In genomic region chr14:53153702-53154112, GRCh38 we compare ENCODE assay signal across 8 cellular contexts. TPM values are rescaled to one million over a fixed set of nuclear protein-coding genes. Genes with fewer than 3 reads are reported as not detected.
A peak's percentile ranks its signal among the peaks of the same experiment; 100 is the strongest.
DNase-seq lines count a peak whose midpoint lies in the region; ATAC-seq and TF ChIP-seq lines count a peak whose summit lies in the region.

No MANE protein-coding gene starts in this region.

- H3K27me3 ChIP-seq in body of pancreas = no peaks in the 10 kb centered on the region
- no peaks in the 10 kb centered on the region for H3K27me3 ChIP-seq in muscle layer of colon (ENCODE audit: control insufficient read depth in 1 of 2, insufficient read depth in 2 of 2, low read length in 2 of 2)

- H3K27ac ChIP-seq in body of pancreas (peak overlapping the region in 3 of 4 donors; percentile 75 to 88 (median 83)), muscle layer of colon (ENCODE audit: low read depth, low read length) (peak overlapping the region; percentile 65)

- peaks cover 14% of the 10 kb centered on the region for H3K4me1 ChIP-seq in body of pancreas
- peaks cover 4% of the 10 kb centered on the region for H3K4me1 ChIP-seq in muscle layer of colon (ENCODE audit: insufficient read depth, low read length)

- H3K9ac ChIP-seq in muscle layer of colon (ENCODE audit: low read length) = no peak overlapping the region

- peak; percentile 7 to 28 for DNase-seq in stimulated activated CD8-positive, alpha-beta memory T cell treated with anti-CD3 and anti-CD28 coated beads, Interleukin-15, amount 100 ng/mL, for 48 hours (ENCODE audit: low read depth in 2 of 2)
- DNase-seq in stimulated activated CD8-positive, alpha-beta memory T cell treated with anti-CD3 and anti-CD28 coated beads, Interleukin-4, amount 100 ng/mL, for 48 hours = no peak
- DNase-seq in body of pancreas (no peak), OCI-M2 (lab: John Stamatoyannopoulos, UW; ENCODE audit: unreplicated experiment) (no peak), AG08396 (ENCODE audit: low spot score) (no peak), NCI-H82 (lab: John Stamatoyannopoulos, UW) (no peak)
- no peak for DNase-seq in effector CD4-positive, alpha-beta T cell

- H3K9me3 ChIP-seq in body of pancreas (no peaks in the 10 kb centered on the region), muscle layer of colon (ENCODE audit: low read length) (no peaks in the 10 kb centered on the region)

- WGBS in body of pancreas, 2 donors = 65 to 72% methylated on average over 4 of the region's 4 CpGs

- no peak for TF ChIP-seq POLR2A in body of pancreas (IDR thresholded peaks at IDR 0.05)

- no peak for ATAC-seq in body of pancreas

- H3K4me3 ChIP-seq in body of pancreas (no peak overlapping the region), muscle layer of colon (ENCODE audit: low read depth in 1 of 2, low read length in 2 of 2) (peak overlapping the region; percentile 75 to 83)

- intact Hi-C loops in body of pancreas (cut with DNase I) = no loop called here

- no peak for TF ChIP-seq CTCF in body of pancreas (IDR thresholded peaks at IDR 0.05)

- H3K36me3 ChIP-seq in body of pancreas (replicated peaks in 1 of 2; ENCODE audit: insufficient read depth in 1 of 2, low read depth in 2 of 2) = no peaks in the 10 kb centered on the region
- no peaks in the 10 kb centered on the region for H3K36me3 ChIP-seq in muscle layer of colon (ENCODE audit: insufficient read depth, low read length)

RNA-seq across cellular contexts. Expression of gene DDHD1, which starts 0.6 kb away (rescaled TPM):
- total RNA-seq in body of pancreas = 10 to 100 TPM in 1 of 2 donors, 1 to 10 TPM in 1; 7.6 to 22.6 TPM

Comparison
In these comparisons a context has a peak if more than half of its experiments do, and no peak if none do; other contexts are left out.
1. DNase-seq: peak in stimulated activated CD8-positive, alpha-beta memory T cell treated with anti-CD3 and anti-CD28 coated beads, Interleukin-15, amount 100 ng/mL, for 48 hours (2 of 2); none in stimulated activated CD8-positive, alpha-beta memory T cell treated with anti-CD3 and anti-CD28 coated beads, Interleukin-4, amount 100 ng/mL, for 48 hours (single experiment), body of pancreas (0 of 4), OCI-M2 (single experiment), effector CD4-positive, alpha-beta T cell (single experiment), AG08396 (single experiment) and NCI-H82 (single experiment).
2. H3K4me3 ChIP-seq: peak in muscle layer of colon (2 of 2); none in body of pancreas (0 of 2).